ENCODE assay signal across 8 cellular contexts in genomic region chr14:21263284-21264024, GRCh38. TPM values are rescaled to one million over a fixed set of nuclear protein-coding genes. Genes with fewer than 3 reads are reported as not detected.
DNase-seq lines count a peak whose midpoint lies in the region; ATAC-seq and TF ChIP-seq lines count a peak whose summit lies in the region.

No MANE protein-coding gene starts in this region.

- H3K9me2 ChIP-seq in Karpas-422 (replicated peaks; ENCODE audit: insufficient read depth, low read length) = no peaks in the 10 kb centered on the region

- H2AFZ ChIP-seq in DND-41 (ENCODE audit: low read depth, low read length) = no peak overlapping the region
- no peak overlapping the region for H2AFZ ChIP-seq in Karpas-422 (ENCODE audit: low read length)

- no peaks in the 10 kb centered on the region for H3K27me3 Mint-ChIP-seq in naive B cell

- peak overlapping the region; percentile 31; the same call in 1 of the 2 replicates for H3K9ac ChIP-seq in DND-41 (ENCODE audit: low read depth, low read length)
- no peak overlapping the region for H3K9ac ChIP-seq in Karpas-422 (ENCODE audit: low read length)

- intact Hi-C loops in Right ventricle myocardium inferior (cut with DNase I) = loop anchor here (10.0 kb wide), 1 partner anchor 121 kb away; the partner anchor contains the start of gene SUPT16H

- no peaks in the 10 kb centered on the region for H3K27me3 ChIP-seq in DND-41 (ENCODE audit: insufficient read depth, low read length, poor library complexity)
- H3K27me3 ChIP-seq in Karpas-422 (ENCODE audit: low read length) = no peaks in the 10 kb centered on the region

- DNase-seq in DND-41 = no peak
- no peak for DNase-seq in Karpas-422
- no peak for DNase-seq in astrocyte of the cerebellum (ENCODE audit: low read depth)
- no peak for DNase-seq in naive B cell
- no peak for DNase-seq in T-helper 9 cell
- no peak for DNase-seq in Right ventricle myocardium inferior (ENCODE audit: missing footprints)
- no peak for DNase-seq in caudate nucleus (lab: John Stamatoyannopoulos, UW)

- H3K4me3 ChIP-seq in DND-41 (ENCODE audit: low read depth in 1 of 2, low read length in 2 of 2) (peak overlapping the region in 1 of 2 experiments; percentile 82; a peak in 1 of 4 replicates), Karpas-422 (ENCODE audit: low read length) (no peak overlapping the region), astrocyte of the cerebellum (ENCODE audit: low read depth, low read length) (peak overlapping the region; percentile 18)

- H3K9me3 Mint-ChIP-seq in naive B cell = no peaks in the 10 kb centered on the region

- H3K4me1 ChIP-seq in DND-41 (ENCODE audit: insufficient read depth, low read length) (peaks cover 89% of the 10 kb centered on the region), Karpas-422 (ENCODE audit: low read length) (peaks cover 56% of the 10 kb centered on the region)

- H3K79me2 ChIP-seq in DND-41 (ENCODE audit: insufficient read depth, low read length) (peaks cover 99% of the 10 kb centered on the region), Karpas-422 (ENCODE audit: low read length) (peaks cover 95% of the 10 kb centered on the region)

- H3K4me3 Mint-ChIP-seq in naive B cell = peak overlapping the region; percentile 23 to 98 (median 43)

- H3K4me2 ChIP-seq in DND-41 (ENCODE audit: insufficient read depth, low read length) (peak overlapping the region; percentile 73), Karpas-422 (ENCODE audit: low read depth, low read length, poor library complexity, severe bottlenecking) (no peak overlapping the region)

- TF ChIP-seq CTCF in DND-41 (IDR thresholded peaks at IDR 0.05; ENCODE audit: borderline replicate concordance, extremely low read depth, low read length, poor library complexity, severe bottlenecking) (no peak), astrocyte of the cerebellum (IDR thresholded peaks at IDR 0.05; ENCODE audit: low read depth, low read length, missing control alignments) (no peak)

- H4K20me1 ChIP-seq in DND-41 (ENCODE audit: insufficient read depth, low read length) = peaks cover 93% of the 10 kb centered on the region
- peaks cover 90% of the 10 kb centered on the region for H4K20me1 ChIP-seq in Karpas-422 (ENCODE audit: insufficient read depth, low read depth, low read length)

- peaks cover 31 to 34% of the 10 kb centered on the region in 2 donors for H3K36me3 Mint-ChIP-seq in naive B cell

- in situ Hi-C loops in astrocyte of the cerebellum (cut with HindIII; ENCODE audit: low sequenced_read_pairs) = no loop called here

- no peaks in the 10 kb centered on the region for H3K9me3 ChIP-seq in DND-41 (ENCODE audit: insufficient read depth, low read length, severe bottlenecking)
- H3K9me3 ChIP-seq in Karpas-422 (ENCODE audit: low read length) = no peaks in the 10 kb centered on the region

- ATAC-seq in DND-41 (ENCODE audit: insufficient read depth, low read depth) (no peak), naive B cell (ENCODE audit: low read depth in 2 of 2) (peak; percentile 13 to 15), HG02623 (IDR thresholded peaks at IDR 0.05; ENCODE audit: unreplicated experiment) (no peak), Right ventricle myocardium inferior (no peak)

- peaks cover 95% of the 10 kb centered on the region for H3K36me3 ChIP-seq in DND-41 (ENCODE audit: insufficient read depth, low read length)
- peaks cover 81% of the 10 kb centered on the region for H3K36me3 ChIP-seq in Karpas-422 (ENCODE audit: insufficient read depth, low read length)

- H3K4me1 Mint-ChIP-seq in naive B cell = peaks cover 45 to 70% (median 61%) of the 10 kb centered on the region in 3 donors

- peak overlapping the region in 3 of 6 donors; percentile 22 to 52 (median 37) for H3K27ac Mint-ChIP-seq in naive B cell

- no peak overlapping the region for H3K27ac ChIP-seq in DND-41 (ENCODE audit: low read length)
- peak overlapping the region; percentile 93 for H3K27ac ChIP-seq in Karpas-422 (ENCODE audit: low read length)
- no peak overlapping the region for H3K27ac ChIP-seq in caudate nucleus (ENCODE audit: low read depth, low read length)

RNA-seq across cellular contexts. Expression of gene HNRNPC, which starts 5.8 kb away (rescaled TPM):
- 661 and 1,144 TPM in 2 replicates for total RNA-seq in Karpas-422 (2014; rRNA removed; shearing (Covaris generic); ENCODE audit: low replicate concordance)
- polyA plus RNA-seq in naive B cell (ENCODE audit: low read depth in 6 of 6) = 1,000 to 10,000 TPM in 2 of 6 donors, 100 to 1,000 TPM in 4; 797 to 1,243 (median 873) TPM
- total RNA-seq in Right ventricle myocardium inferior = 266 TPM

RNA-seq across cellular contexts. Expression of gene RPGRIP1, which starts 16.4 kb away (rescaled TPM):
- not detected in 2 replicates for total RNA-seq in Karpas-422 (2014; rRNA removed; shearing (Covaris generic); ENCODE audit: low replicate concordance)
- under 1 TPM in 1 of 6 donors, not detected in 5; 0.26 TPM for polyA plus RNA-seq in naive B cell (ENCODE audit: low read depth in 6 of 6)
- 0.60 TPM for total RNA-seq in Right ventricle myocardium inferior

Comparison
In these comparisons a context has a peak if more than half of its experiments do, and no peak if none do; other contexts are left out.
1. ATAC-seq: peak in naive B cell (2 of 2); none in DND-41 (single experiment), HG02623 (single experiment) and Right ventricle myocardium inferior (single experiment).